In genomic region chr12:46386877-46387629, GRCh38 we compare ENCODE assay signal across 7 cellular contexts. TPM values are rescaled to one million over a fixed set of nuclear protein-coding genes. Genes with fewer than 3 reads are reported as not detected.
DNase-seq lines count a peak whose midpoint lies in the region; ATAC-seq and TF ChIP-seq lines count a peak whose summit lies in the region.

No MANE protein-coding gene starts in this region.

- ATAC-seq in GM18867 (IDR thresholded peaks at IDR 0.05; ENCODE audit: unreplicated experiment), result peak; percentile 27
- peak; percentile 23 for ATAC-seq in HG03066 (IDR thresholded peaks at IDR 0.05; ENCODE audit: low read depth, unreplicated experiment)
- ATAC-seq in heart left ventricle, result no peak
- no peak for ATAC-seq in stimulated activated naive CD8-positive, alpha-beta T cell treated with anti-CD3 and anti-CD28 coated beads, Interleukin-15, amount 100 ng/mL, for 72 hours
- ATAC-seq in left lobe of liver, result no peak

- H3K27ac Mint-ChIP-seq in stimulated activated naive CD8-positive, alpha-beta T cell treated with anti-CD3 and anti-CD28 coated beads, Interleukin-15, amount 100 ng/mL, for 72 hours, result peak overlapping the region in 1 of 2 donors; percentile 63

- peak overlapping the region; percentile 16 for H3K9ac ChIP-seq in SK-N-MC (ENCODE audit: insufficient read length)

- H3K27ac ChIP-seq in SK-N-MC (peak overlapping the region; percentile 86), heart left ventricle (peak overlapping the region in 11 of 12 donors; percentile 53 to 100 (median 99))

- peaks cover 0 to 77% (median 53%) of the 10 kb centered on the region in 12 donors for H3K4me1 ChIP-seq in heart left ventricle

- DNase-seq in SK-N-MC (ENCODE audit: low read depth, low spot score) (no peak), heart left ventricle (peak; percentile 60 to 69 (median 64)), activated gamma-delta T cell (lab: John Stamatoyannopoulos, UW) (no peak), left lobe of liver (ENCODE audit: low spot score) (no peak)
- DNase-seq in stimulated activated naive CD8-positive, alpha-beta T cell treated with anti-CD3 and anti-CD28 coated beads, Interleukin-15, amount 100 ng/mL, for 72 hours, result no peak

- H3K9me3 ChIP-seq in SK-N-MC (ENCODE audit: low read depth, low read length), result no peaks in the 10 kb centered on the region
- peaks cover 0 to 4% (median 0%) of the 10 kb centered on the region in 12 donors for H3K9me3 ChIP-seq in heart left ventricle

- H3K27me3 Mint-ChIP-seq in stimulated activated naive CD8-positive, alpha-beta T cell treated with anti-CD3 and anti-CD28 coated beads, Interleukin-15, amount 100 ng/mL, for 72 hours, result no peaks in the 10 kb centered on the region

- H3K4me3 Mint-ChIP-seq in stimulated activated naive CD8-positive, alpha-beta T cell treated with anti-CD3 and anti-CD28 coated beads, Interleukin-15, amount 100 ng/mL, for 72 hours, result peak overlapping the region; percentile 69 to 72

- H3K4me1 Mint-ChIP-seq in stimulated activated naive CD8-positive, alpha-beta T cell treated with anti-CD3 and anti-CD28 coated beads, Interleukin-15, amount 100 ng/mL, for 72 hours, result peaks cover 64% of the 10 kb centered on the region

- H3K4me3 ChIP-seq in SK-N-MC (peak overlapping the region; percentile 68), heart left ventricle (peak overlapping the region in 9 of 12 donors; percentile 1 to 36 (median 17))

- H3K36me3 ChIP-seq in SK-N-MC (ENCODE audit: insufficient read depth, low read length), result no peaks in the 10 kb centered on the region
- H3K36me3 ChIP-seq in heart left ventricle, result no peaks in the 10 kb centered on the region

- no peak for TF ChIP-seq POLR2A in heart left ventricle (IDR thresholded peaks at IDR 0.05)

- 10 to 20% (median 14%) methylated on average over 7 of the region's 7 CpGs for WGBS in heart left ventricle, 4 donors

- H3K9me3 Mint-ChIP-seq in stimulated activated naive CD8-positive, alpha-beta T cell treated with anti-CD3 and anti-CD28 coated beads, Interleukin-15, amount 100 ng/mL, for 72 hours, result no peaks in the 10 kb centered on the region

- intact Hi-C loops in heart left ventricle (cut with DNase I), result loop anchor here in 6 of 10 donors (5.0 to 10.0 kb wide), 9 partner anchors 78 to 392 kb away; partner anchors contain the start of gene SCAF11 (in 1 of the 6)

- no peak for TF ChIP-seq CTCF in heart left ventricle (IDR thresholded peaks at IDR 0.05)

- no peaks in the 10 kb centered on the region for H3K27me3 ChIP-seq in heart left ventricle

RNA-seq across cellular contexts. Expression of gene SLC38A2, which starts 14.5 kb away (rescaled TPM):
- total RNA-seq in heart left ventricle (100 to 1,000 TPM in 7 of 9 donors, 10 to 100 TPM in 2; 82.1 to 373 (median 161) TPM), left lobe of liver (82.2 TPM)
- polyA plus RNA-seq in heart left ventricle, result 100 to 1,000 TPM in 1 of 2 donors, 10 to 100 TPM in 1; 39.7 to 195 TPM

Comparison
In these comparisons a context has a peak if more than half of its experiments do, and no peak if none do; other contexts are left out.
1. ATAC-seq: peak in GM18867 (single experiment) and HG03066 (single experiment); none in heart left ventricle (0 of 4), stimulated activated naive CD8-positive, alpha-beta T cell treated with anti-CD3 and anti-CD28 coated beads, Interleukin-15, amount 100 ng/mL, for 72 hours (single experiment) and left lobe of liver (single experiment).
2. DNase-seq: peak in heart left ventricle (5 of 5); none in SK-N-MC (single experiment), stimulated activated naive CD8-positive, alpha-beta T cell treated with anti-CD3 and anti-CD28 coated beads, Interleukin-15, amount 100 ng/mL, for 72 hours (0 of 2), activated gamma-delta T cell (single experiment) and left lobe of liver (single experiment).